ENCODE assay signal across 8 cellular contexts in genomic region chr10:13788701-13789447, GRCh38.
DNase-seq lines count a peak whose midpoint lies in the region; ATAC-seq and TF ChIP-seq lines count a peak whose summit lies in the region.

No MANE protein-coding gene starts in this region.

- H3K9me3 Mint-ChIP-seq in stimulated activated naive CD8-positive, alpha-beta T cell treated with anti-CD3 and anti-CD28 coated beads, Interleukin-15, Interleukin-2, amounts not matched to agents 100 ng/mL and 50 ng/mL, for 24 hours: no peaks in the 10 kb centered on the region

- peak overlapping the region; percentile 43 for H3K27ac Mint-ChIP-seq in stimulated activated naive CD8-positive, alpha-beta T cell treated with anti-CD3 and anti-CD28 coated beads, Interleukin-15, Interleukin-2, amounts not matched to agents 100 ng/mL and 50 ng/mL, for 24 hours

- no peak for DNase-seq in stimulated activated naive CD8-positive, alpha-beta T cell treated with anti-CD3 and anti-CD28 coated beads, Interleukin-15, Interleukin-2, amounts not matched to agents 100 U/mL and 50 U/mL, for 24 hours
- peak; percentile 22 to 57 for DNase-seq in dermis microvascular lymphatic vessel endothelial cell (ENCODE audit: low read depth in 2 of 2)
- DNase-seq in middle frontal gyrus (ENCODE audit: extremely low spot score, low spot score): peak; percentile 25
- no peak for DNase-seq in NCI-H2196 (lab: John Stamatoyannopoulos, UW; ENCODE audit: unreplicated experiment)
- DNase-seq in foreskin keratinocyte: no peak
- DNase-seq in GM20000 (ENCODE audit: low spot score): no peak

- no peak overlapping the region for H3K4me3 Mint-ChIP-seq in stimulated activated naive CD8-positive, alpha-beta T cell treated with anti-CD3 and anti-CD28 coated beads, Interleukin-15, Interleukin-2, amounts not matched to agents 100 ng/mL and 50 ng/mL, for 24 hours

- H3K36me3 Mint-ChIP-seq in stimulated activated naive CD8-positive, alpha-beta T cell treated with anti-CD3 and anti-CD28 coated beads, Interleukin-15, Interleukin-2, amounts not matched to agents 100 ng/mL and 50 ng/mL, for 24 hours (ENCODE audit: low read depth): no peaks in the 10 kb centered on the region

- H3K4me1 ChIP-seq in foreskin keratinocyte: peaks cover 12% of the 10 kb centered on the region

- H3K27me3 ChIP-seq in foreskin keratinocyte: no peaks in the 10 kb centered on the region

- H3K27me3 Mint-ChIP-seq in stimulated activated naive CD8-positive, alpha-beta T cell treated with anti-CD3 and anti-CD28 coated beads, Interleukin-15, Interleukin-2, amounts not matched to agents 100 ng/mL and 50 ng/mL, for 24 hours: no peaks in the 10 kb centered on the region

- peaks cover 4% of the 10 kb centered on the region for H3K4me1 Mint-ChIP-seq in stimulated activated naive CD8-positive, alpha-beta T cell treated with anti-CD3 and anti-CD28 coated beads, Interleukin-15, Interleukin-2, amounts not matched to agents 100 ng/mL and 50 ng/mL, for 24 hours (ENCODE audit: low read depth)

- no peak overlapping the region for H3K27ac ChIP-seq in foreskin keratinocyte

- no peak for TF ChIP-seq CTCF in foreskin keratinocyte (conservative IDR thresholded peaks at IDR 0.05)
- no peak for TF ChIP-seq CTCF in GM20000 (IDR thresholded peaks at IDR 0.05; ENCODE audit: extremely low read depth, missing control alignments)

- no peak for ATAC-seq in stimulated activated naive CD8-positive, alpha-beta T cell treated with anti-CD3 and anti-CD28 coated beads, Interleukin-15, Interleukin-2, amounts not matched to agents 100 U/mL and 50 U/mL, for 24 hours
- ATAC-seq in foreskin keratinocyte: no peak
- ATAC-seq in GM18511 (IDR thresholded peaks at IDR 0.05; ENCODE audit: unreplicated experiment): no peak

Comparison
In these comparisons a context has a peak if more than half of its experiments do, and no peak if none do; other contexts are left out.
1. DNase-seq: peak in dermis microvascular lymphatic vessel endothelial cell (2 of 2) and middle frontal gyrus (single experiment); none in stimulated activated naive CD8-positive, alpha-beta T cell treated with anti-CD3 and anti-CD28 coated beads, Interleukin-15, Interleukin-2, amounts not matched to agents 100 U/mL and 50 U/mL, for 24 hours (single experiment), NCI-H2196 (single experiment), foreskin keratinocyte (0 of 2) and GM20000 (single experiment).